In the genomic region with DNA sequence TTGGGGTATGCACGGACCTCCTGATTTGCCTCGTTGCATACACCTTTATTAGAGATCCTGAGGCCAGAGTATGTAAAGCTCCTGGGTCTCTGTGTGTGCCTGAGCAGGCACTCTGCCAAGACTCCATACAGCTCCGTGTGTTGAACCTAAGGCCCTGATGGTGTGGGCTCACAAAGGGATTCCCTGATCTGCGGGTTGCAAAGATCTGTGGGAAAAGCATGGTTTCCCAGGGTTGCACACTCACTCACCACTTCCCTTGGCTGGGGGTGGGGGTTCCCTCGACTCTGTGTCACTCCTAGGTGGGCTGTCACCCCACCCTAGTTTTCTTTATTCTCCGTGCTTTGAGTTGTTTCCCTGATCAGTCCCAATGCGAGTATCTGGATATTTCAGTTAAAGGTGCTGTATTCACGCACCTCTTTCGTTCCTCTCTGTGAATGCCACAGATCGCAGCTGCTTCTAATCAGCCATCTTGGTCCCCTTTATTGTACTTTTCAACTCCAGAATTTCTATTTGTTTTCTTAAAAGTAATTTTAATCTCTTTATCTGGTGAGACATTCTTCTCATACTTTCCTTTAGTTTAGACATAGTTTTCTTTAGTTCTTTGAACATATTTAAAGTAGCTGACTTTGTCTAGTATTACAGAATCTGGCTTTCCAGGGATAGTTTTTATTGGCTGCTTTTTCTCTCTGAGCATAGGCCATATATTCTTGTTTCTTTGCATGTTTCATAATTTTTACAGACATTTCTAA, we compare ENCODE assay signal across 15 cellular contexts. TPM values are rescaled to one million over a fixed set of nuclear protein-coding genes. Genes with fewer than 3 reads are reported as not detected.
DNase-seq lines count a peak whose midpoint lies in the region; ATAC-seq, FAIRE-seq and TF ChIP-seq lines count a peak whose summit lies in the region.
"Had no signal": no experiment of that assay in that cellular context is flagged by ENCODE, and none has a peak within 500 bp of the region (broad histone marks: within the 10 kb centered on the region; RNA-seq: fewer than 3 reads in every experiment).

No MANE protein-coding gene starts in this region.

- peaks cover 42% of the 10 kb centered on the region for H3K4me1 Mint-ChIP-seq in osteocyte (ENCODE audit: unreplicated experiment)
- H3K4me1 Mint-ChIP-seq in activated naive CD8-positive, alpha-beta T cell treated with anti-CD3 and anti-CD28 coated beads, Interleukin-2, amount 50 U/mL, for 24 hours: no peaks in the 10 kb centered on the region

- TF ChIP-seq CTCF in osteocyte (IDR thresholded peaks at IDR 0.05) (no peak), spleen (IDR thresholded peaks at IDR 0.05 in 8 of 11, conservative IDR thresholded peaks at IDR 0.05 in 3 of 11) (no peak)

- ATAC-seq in HG03108 (IDR thresholded peaks at IDR 0.05; ENCODE audit: unreplicated experiment): no peak
- ATAC-seq in activated naive CD8-positive, alpha-beta T cell treated with anti-CD3 and anti-CD28 coated beads, Interleukin-2, amount 50 U/mL, for 24 hours: no peak

- no peak for TF ChIP-seq POLR2A in spleen (IDR thresholded peaks at IDR 0.05)

- H3K9me3 ChIP-seq in spleen: peaks cover 0 to 26% (median 19%) of the 10 kb centered on the region in 8 donors
- H3K9me3 ChIP-seq: colonic mucosa had no signal

- 84 to 93% (median 91%) methylated on average over 8 to 10 of the region's 10 CpGs for WGBS in spleen, 5 donors

- peaks cover 12% of the 10 kb centered on the region for H3K36me3 Mint-ChIP-seq in osteocyte (ENCODE audit: unreplicated experiment)
- peaks cover 1% of the 10 kb centered on the region for H3K36me3 Mint-ChIP-seq in activated naive CD8-positive, alpha-beta T cell treated with anti-CD3 and anti-CD28 coated beads, Interleukin-2, amount 50 U/mL, for 24 hours (ENCODE audit: low read depth)

- peaks cover 18% of the 10 kb centered on the region for H3K9me3 Mint-ChIP-seq in osteocyte (ENCODE audit: unreplicated experiment)
- H3K9me3 Mint-ChIP-seq in activated naive CD8-positive, alpha-beta T cell treated with anti-CD3 and anti-CD28 coated beads, Interleukin-2, amount 50 U/mL, for 24 hours: peaks cover 9% of the 10 kb centered on the region

- peak; percentile 91 for FAIRE-seq in endometrium (lab: Jason Lieb, UNC)
- FAIRE-seq: islet of Langerhans had no signal

- peaks cover 0 to 6% (median 0%) of the 10 kb centered on the region in 7 donors for H3K27me3 ChIP-seq in spleen (replicated peaks in 1 of 7)
- H3K27me3 ChIP-seq: BLaER1 treated with 17β-estradiol and CSF1 and Interleukin-3, amounts not matched to agents 10 nM and 100 nM; colonic mucosa had no signal

- no peaks in the 10 kb centered on the region for H3K27me3 Mint-ChIP-seq in osteocyte (ENCODE audit: unreplicated experiment)
- H3K27me3 Mint-ChIP-seq in activated naive CD8-positive, alpha-beta T cell treated with anti-CD3 and anti-CD28 coated beads, Interleukin-2, amount 50 U/mL, for 24 hours: peaks cover 11% of the 10 kb centered on the region

- H3K4me3 ChIP-seq in spleen: no peak overlapping the region
- H3K4me3 ChIP-seq: BLaER1 treated with 17β-estradiol and CSF1 and Interleukin-3, amounts not matched to agents 10 nM and 100 nM; colonic mucosa had no signal

- H3K27ac ChIP-seq in spleen: no peak overlapping the region
- H3K27ac ChIP-seq: BLaER1 treated with 17β-estradiol and CSF1 and Interleukin-3, amounts not matched to agents 10 nM and 100 nM; colonic mucosa had no signal

- DNase-seq in ELR (ENCODE audit: low read depth): peak; percentile 52
- peak; percentile 68 for DNase-seq in RPMI7951 (ENCODE audit: low read depth)
- no peak for DNase-seq in osteocyte (ENCODE audit: extremely low spot score, unreplicated experiment)
- DNase-seq in spleen: no peak
- DNase-seq in activated naive CD8-positive, alpha-beta T cell treated with anti-CD3 and anti-CD28 coated beads, Interleukin-2, amount 50 U/mL, for 24 hours: no peak
- no peak for DNase-seq in NCI-H1048 (lab: John Stamatoyannopoulos, UW)
- DNase-seq: activated naive CD4-positive, alpha-beta T cell treated with anti-CD3 and anti-CD28 coated beads, Interleukin-2, amount 50 U/mL, for 16 hours; colonic mucosa; NCI-H2171; retina had no signal

- H3K4me3 Mint-ChIP-seq in osteocyte (ENCODE audit: unreplicated experiment): no peak overlapping the region
- no peak overlapping the region for H3K4me3 Mint-ChIP-seq in activated naive CD8-positive, alpha-beta T cell treated with anti-CD3 and anti-CD28 coated beads, Interleukin-2, amount 50 U/mL, for 24 hours
- H3K4me3 Mint-ChIP-seq: stimulated activated naive CD8-positive, alpha-beta T cell treated with anti-CD3 and anti-CD28 coated beads, Interleukin-15, Interleukin-2, amounts not matched to agents 100 ng/mL and 50 ng/mL, for 24 hours had no signal

- no peaks in the 10 kb centered on the region for H3K4me1 ChIP-seq in spleen
- H3K4me1 ChIP-seq: BLaER1 treated with 17β-estradiol and CSF1 and Interleukin-3, amounts not matched to agents 10 nM and 100 nM; colonic mucosa had no signal

- intact Hi-C loops in spleen (cut with DNase I; ENCODE audit: low total_unique reads): no loop called here

- no peaks in the 10 kb centered on the region for H3K36me3 ChIP-seq in spleen
- H3K36me3 ChIP-seq: BLaER1 treated with 17β-estradiol and CSF1 and Interleukin-3, amounts not matched to agents 10 nM and 100 nM; colonic mucosa had no signal

- H3K27ac Mint-ChIP-seq in osteocyte (ENCODE audit: unreplicated experiment): peak overlapping the region; percentile 88
- H3K27ac Mint-ChIP-seq in activated naive CD8-positive, alpha-beta T cell treated with anti-CD3 and anti-CD28 coated beads, Interleukin-2, amount 50 U/mL, for 24 hours: no peak overlapping the region
- H3K27ac Mint-ChIP-seq: stimulated activated naive CD8-positive, alpha-beta T cell treated with anti-CD3 and anti-CD28 coated beads, Interleukin-15, Interleukin-2, amounts not matched to agents 100 ng/mL and 50 ng/mL, for 24 hours had no signal

RNA-seq across cellular contexts. Expression of gene F3, which starts 39.0 kb away (rescaled TPM):
- 76.5 and 84.8 TPM in 2 replicates for total RNA-seq in RPMI7951 (2014; rRNA removed; shearing (Covaris generic))
- total RNA-seq in osteocyte (11.2 and 12.1 TPM in 2 replicates), spleen (10 to 100 TPM in 1 of 7 donors, 1 to 10 TPM in 6; 4.0 to 12.4 (median 4.8) TPM)
- polyA plus RNA-seq in spleen: 1 to 10 TPM; 1.1 to 5.7 (median 3.3) TPM

Comparison
In these comparisons a context has a peak if more than half of its experiments do, and no peak if none do; other contexts are left out.
1. DNase-seq: peak in ELR (single experiment) and RPMI7951 (single experiment); none in osteocyte (single experiment), spleen (single experiment), activated naive CD8-positive, alpha-beta T cell treated with anti-CD3 and anti-CD28 coated beads, Interleukin-2, amount 50 U/mL, for 24 hours (single experiment) and NCI-H1048 (single experiment).